8 cellular contexts compared by ENCODE assay signal in the genomic region with DNA sequence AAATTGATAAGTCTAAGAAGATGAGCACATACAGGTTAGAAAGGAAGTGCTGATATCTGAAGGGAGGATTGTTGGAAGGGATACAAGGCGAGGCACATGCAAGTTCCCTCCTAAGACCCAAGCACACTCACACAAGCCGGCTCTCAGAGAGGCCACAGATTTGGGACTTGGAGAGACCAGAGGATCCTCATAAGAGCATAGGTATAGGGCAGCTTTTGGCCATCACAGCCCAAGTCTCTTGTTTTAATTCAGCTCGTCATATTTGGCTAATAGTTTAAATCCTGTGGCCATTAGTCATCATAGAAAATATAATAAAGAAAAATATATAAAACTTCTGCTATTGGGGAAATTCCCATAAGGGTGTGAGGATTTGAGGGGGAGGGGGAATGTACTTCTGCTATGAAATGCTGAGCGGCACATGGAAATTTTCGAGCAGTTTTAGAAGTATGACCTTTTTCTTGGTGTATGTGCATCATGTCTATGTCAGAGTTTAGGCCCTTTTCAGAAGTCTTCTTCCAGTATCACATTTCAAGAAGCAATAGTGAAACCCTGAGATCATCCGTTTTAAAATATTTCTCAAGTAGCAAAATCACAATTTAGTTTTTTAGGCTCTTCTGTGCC.
DNase-seq lines count a peak whose midpoint lies in the region; ATAC-seq and TF ChIP-seq lines count a peak whose summit lies in the region.

No MANE protein-coding gene starts in this region.

- H3K4me3 ChIP-seq in GM12865 (ENCODE audit: low read depth, low read length): no peak overlapping the region
- no peak overlapping the region for H3K4me3 ChIP-seq in ovary
- H3K4me3 ChIP-seq in A673 (ENCODE audit: low read depth, low read length, poor library complexity, severe bottlenecking): no peak overlapping the region

- intact Hi-C loops in ovary (cut with DNase I) (no loop called here), A673 (cut with micrococcal nuclease; ENCODE audit: unreplicated experiment) (no loop called here)

- H3K36me3 ChIP-seq in ovary: no peaks in the 10 kb centered on the region
- H3K36me3 ChIP-seq in A673 (ENCODE audit: insufficient read depth, low read length, poor library complexity, severe bottlenecking): peaks cover 4% of the 10 kb centered on the region

- 84 to 89% (median 88%) methylated on average over 6 of the region's 6 CpGs for WGBS in ovary, 3 donors

- no peaks in the 10 kb centered on the region for H3K27me3 ChIP-seq in foreskin keratinocyte
- no peaks in the 10 kb centered on the region for H3K27me3 ChIP-seq in ovary
- no peaks in the 10 kb centered on the region for H3K27me3 ChIP-seq in A673 (replicated peaks; ENCODE audit: insufficient read depth, low read depth, low read length, poor library complexity)

- POLR2A ChIA-PET in A673 (lab: Charles Lee; ENCODE audit: low non-redundant PET): no interaction called here

- no peak for TF ChIP-seq EP300 in ovary (IDR thresholded peaks at IDR 0.05)

- no peaks in the 10 kb centered on the region for H3K9me3 ChIP-seq in ovary
- no peaks in the 10 kb centered on the region for H3K9me3 ChIP-seq in A673 (ENCODE audit: low read depth, low read length, poor library complexity, severe bottlenecking)

- peak; percentile 47 for DNase-seq in GM12865 (ENCODE audit: low read depth)
- peak; percentile 30 for DNase-seq in GM20000 (ENCODE audit: low spot score)
- peak in 1 of 2 donors; percentile 38 for DNase-seq in foreskin keratinocyte
- DNase-seq in ovary: no peak
- DNase-seq in NCI-H446 treated with DMSO at 0.1 percent for 48 hours (lab: John Stamatoyannopoulos, UW): no peak
- no peak for DNase-seq in inferior parietal cortex (ENCODE audit: extremely low spot score)
- DNase-seq in A673 (ENCODE audit: low spot score): no peak

- CTCF ChIA-PET in A673 (lab: Charles Lee): no interaction called here

- H3K27ac ChIP-seq in foreskin keratinocyte: peak overlapping the region; percentile 50
- no peak overlapping the region for H3K27ac ChIP-seq in ovary
- no peak overlapping the region for H3K27ac ChIP-seq in A673 (ENCODE audit: low read depth, low read length, poor library complexity, severe bottlenecking)

- peaks cover 18% of the 10 kb centered on the region for H3K4me1 ChIP-seq in foreskin keratinocyte
- peaks cover 2% of the 10 kb centered on the region for H3K4me1 ChIP-seq in ovary (ENCODE audit: insufficient read depth)
- H3K4me1 ChIP-seq in A673 (ENCODE audit: insufficient read depth, low read length, poor library complexity, severe bottlenecking): no peaks in the 10 kb centered on the region

- TF ChIP-seq CTCF in GM12865 (IDR thresholded peaks at IDR 0.05; ENCODE audit: insufficient read depth, low read depth, low read length, missing control alignments): no peak
- TF ChIP-seq CTCF in GM20000 (IDR thresholded peaks at IDR 0.05; ENCODE audit: extremely low read depth, missing control alignments): no peak
- TF ChIP-seq CTCF in foreskin keratinocyte (conservative IDR thresholded peaks at IDR 0.05): no peak
- no peak for TF ChIP-seq CTCF in ovary (IDR thresholded peaks at IDR 0.05)
- TF ChIP-seq CTCF in A673 (conservative IDR thresholded peaks at IDR 0.05; ENCODE audit: low read depth, low read length): no peak

- no peak for TF ChIP-seq POLR2A in ovary (IDR thresholded peaks at IDR 0.05)

- no TSS peak for BruUV-seq in A673 (replicated peaks; lab: Mats Ljungman, UMichigan)

- ATAC-seq in HG03342 (IDR thresholded peaks at IDR 0.05; ENCODE audit: unreplicated experiment) (peak; percentile 42), foreskin keratinocyte (peak; percentile 49)

Comparison
In these comparisons a context has a peak if more than half of its experiments do, and no peak if none do; other contexts are left out.
1. DNase-seq: peak in GM12865 (single experiment) and GM20000 (single experiment); none in ovary (0 of 5), NCI-H446 treated with DMSO at 0.1 percent for 48 hours (single experiment), inferior parietal cortex (single experiment) and A673 (single experiment).